In genomic region chr5:68071243-68071642, GRCh38 we compare ENCODE assay signal across 29 cellular contexts.
DNase-seq lines count a peak whose midpoint lies in the region; ATAC-seq and TF ChIP-seq lines count a peak whose summit lies in the region.
"Had no signal": no experiment of that assay in that cellular context is flagged by ENCODE, and none has a peak within 500 bp of the region (broad histone marks: within the 10 kb centered on the region; RNA-seq: fewer than 3 reads in every experiment).

No MANE protein-coding gene starts in this region.

- H4K20me1 ChIP-seq in hepatocyte (ENCODE audit: insufficient read depth, poor library complexity, severe bottlenecking) = no peaks in the 10 kb centered on the region
- H4K20me1 ChIP-seq: BLaER1 had no signal

- H3K9me2 ChIP-seq in hepatocyte (replicated peaks; ENCODE audit: insufficient read depth) = no peaks in the 10 kb centered on the region

- no peaks in the 10 kb centered on the region for H3K9me3 ChIP-seq in hepatocyte (ENCODE audit: low read depth)
- H3K9me3 ChIP-seq: BLaER1, tibial artery had no signal

- DNase-seq in GM03348 (ENCODE audit: low spot score) = peak; percentile 29
- peak; percentile 13 for DNase-seq in astrocyte of the spinal cord (ENCODE audit: low read depth, low spot score)
- DNase-seq in hepatocyte (ENCODE audit: low spot score) = no peak
- no peak for DNase-seq in MV-4-11 (lab: John Stamatoyannopoulos, UW)
- DNase-seq in activated T-cell treated with anti-CD3 and anti-CD28 coated beads, Interleukin-2, amount 50 U/mL, for 48 hours = no peak
- no peak for DNase-seq in activated CD4-positive, CD25-positive, alpha-beta regulatory T cell (lab: John Stamatoyannopoulos, UW)
- no peak for DNase-seq in foreskin keratinocyte
- DNase-seq: activated CD4-positive, alpha-beta T cell treated with anti-CD3 and anti-CD28 coated beads for 4 hours; activated gamma-delta T cell; activated naive CD8-positive, alpha-beta T cell treated with anti-CD3 and anti-CD28 coated beads, Interleukin-2, amount 10 ng/mL, durations not matched to agents 7 days and 5 days; DMS 273 treated with DMSO at 0.1 percent for 48 hours; effector memory CD4-positive, alpha-beta T cell; erythroblast; islet precursor cell; KG1; NCI-H1105; NCI-H2029; NCI-H526; PC-9; retina; SHP77; spleen; stimulated activated CD4-positive, alpha-beta T cell treated with anti-CD3 and anti-CD28 coated beads, Interleukin-2, amount 100 ng/mL, for 24 hours; stimulated activated CD8-positive, alpha-beta memory T cell treated with anti-CD3 and anti-CD28 coated beads, Interleukin-4, amount 100 ng/mL, for 48 hours; tibial artery had no signal

- TF ChIP-seq CTCF in astrocyte of the spinal cord (IDR thresholded peaks at IDR 0.05; ENCODE audit: low read depth, low read length) (no peak), hepatocyte (IDR thresholded peaks at IDR 0.05; ENCODE audit: poor library complexity) (no peak), foreskin keratinocyte (conservative IDR thresholded peaks at IDR 0.05) (no peak)

- no peak overlapping the region for H3K4me3 ChIP-seq in ACC112 (ENCODE audit: low read depth, low read length)
- H3K4me3 ChIP-seq in astrocyte of the spinal cord (ENCODE audit: low read depth, low read length) = no peak overlapping the region
- no peak overlapping the region for H3K4me3 ChIP-seq in hepatocyte
- H3K4me3 ChIP-seq: BLaER1, coronary artery, PC-9, spleen, tibial artery had no signal

- H2AFZ ChIP-seq in ACC112 (ENCODE audit: low read length, unreplicated experiment) = peak overlapping the region; percentile 62
- H2AFZ ChIP-seq in hepatocyte = no peak overlapping the region
- H2AFZ ChIP-seq: parathyroid adenoma, PC-9 had no signal

- H3K79me2 ChIP-seq in ACC112 (ENCODE audit: control insufficient read depth, insufficient read depth, low read length, unreplicated experiment) (no peaks in the 10 kb centered on the region), hepatocyte (no peaks in the 10 kb centered on the region)
- H3K79me2 ChIP-seq: parathyroid adenoma had no signal

- H3K27ac ChIP-seq in ACC112 (ENCODE audit: low read depth, low read length) (0 out of 2 replicates have a peak overlapping the region, but pooled peaks have one; percentile 4), hepatocyte (peak overlapping the region; percentile 58), foreskin keratinocyte (no peak overlapping the region)
- H3K27ac ChIP-seq: BLaER1, parathyroid adenoma, PC-9, spleen, tibial artery had no signal

- ATAC-seq in foreskin keratinocyte = no peak

- H3K27me3 ChIP-seq in ACC112 (ENCODE audit: insufficient read depth, low read length) (no peaks in the 10 kb centered on the region), hepatocyte (no peaks in the 10 kb centered on the region), foreskin keratinocyte (no peaks in the 10 kb centered on the region)
- H3K27me3 ChIP-seq: BLaER1, spleen, tibial artery had no signal

- H3K4me1 ChIP-seq in ACC112 (ENCODE audit: control insufficient read depth, insufficient read depth, low read length, unreplicated experiment) = peaks cover 16% of the 10 kb centered on the region
- H3K4me1 ChIP-seq in hepatocyte (ENCODE audit: insufficient read depth) = no peaks in the 10 kb centered on the region
- H3K4me1 ChIP-seq in foreskin keratinocyte = peaks cover 7% of the 10 kb centered on the region
- H3K4me1 ChIP-seq: BLaER1 had no signal

- in situ Hi-C loops in astrocyte of the spinal cord (cut with HindIII; ENCODE audit: low sequenced_read_pairs) = no loop called here

- no peak overlapping the region for H3K4me2 ChIP-seq in hepatocyte
- H3K4me2 ChIP-seq: BLaER1, PC-9 had no signal

- 56% methylated on average over 3 of the region's 3 CpGs for WGBS in hepatocyte (ENCODE audit: low lambda C conversion rate, missing lambda C conversion rate)

- H3K36me3 ChIP-seq in ACC112 (ENCODE audit: insufficient read depth, low read length) (no peaks in the 10 kb centered on the region), hepatocyte (replicated peaks; ENCODE audit: insufficient read depth, low read depth) (no peaks in the 10 kb centered on the region)
- H3K36me3 ChIP-seq: BLaER1, spleen, tibial artery had no signal

Comparison
In these comparisons a context has a peak if more than half of its experiments do, and no peak if none do; other contexts are left out.
1. DNase-seq: peak in GM03348 (single experiment) and astrocyte of the spinal cord (single experiment); none in hepatocyte (single experiment), MV-4-11 (single experiment), activated T-cell treated with anti-CD3 and anti-CD28 coated beads, Interleukin-2, amount 50 U/mL, for 48 hours (0 of 2), activated CD4-positive, CD25-positive, alpha-beta regulatory T cell (0 of 4) and foreskin keratinocyte (0 of 2).